Comparison of ENCODE assay signal across 30 cellular contexts in the genomic region with DNA sequence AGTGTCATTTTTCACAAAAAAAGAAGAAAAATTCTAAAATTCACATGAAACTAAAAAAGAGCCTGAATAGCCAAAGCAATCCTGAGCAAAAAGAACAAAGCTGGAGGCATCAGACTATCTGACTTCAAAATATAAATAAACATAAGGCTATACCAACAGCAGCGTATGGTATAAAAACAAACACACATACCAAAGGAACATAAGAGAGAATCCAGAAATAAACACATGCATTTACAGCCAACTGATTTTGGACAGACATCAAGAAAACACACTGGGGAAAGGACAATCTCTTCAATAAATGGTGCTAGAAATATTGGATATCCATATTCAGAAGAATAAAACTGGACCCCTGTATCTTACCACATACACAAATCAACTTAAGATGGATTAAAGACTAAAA.
"Had no signal": no experiment of that assay in that cellular context is flagged by ENCODE, and none has a peak within 500 bp of the region (broad histone marks: within the 10 kb centered on the region; RNA-seq: fewer than 3 reads in every experiment).

No MANE protein-coding gene starts in this region.

- H3K27me3 ChIP-seq: ascending aorta, breast epithelium, cardiac muscle cell, colonic mucosa, esophagus squamous epithelium had no signal

- H3K4me3 ChIP-seq: ascending aorta, breast epithelium, cardiac muscle cell, colonic mucosa, esophagus squamous epithelium had no signal

- H3K9me3 ChIP-seq: colonic mucosa had no signal

- DNase-seq: activated B cell treated with CpG ODN at 0.5 μM for 24 hours; activated CD4-positive, alpha-beta T cell treated with anti-CD3 and anti-CD28 coated beads for 48 hours; activated CD4-positive, alpha-beta T cell treated with anti-CD3 and anti-CD28 coated beads, Interleukin-2, amount 50 U/mL, for 1 hour; activated CD4-positive, alpha-beta T cell treated with anti-CD3 and anti-CD28 coated beads, Interleukin-2, amount 50 U/mL, for 48 hours; activated CD8-positive, alpha-beta memory T cell treated with anti-CD3 and anti-CD28 coated beads for 24 hours; activated CD8-positive, alpha-beta T cell treated with anti-CD3 and anti-CD28 coated beads for 36 hours; activated gamma-delta T cell; activated naive CD4-positive, alpha-beta T cell; activated naive CD4-positive, alpha-beta T cell treated with anti-CD3 and anti-CD28 coated beads, Interleukin-2, amount 10 ng/mL, durations not matched to agents 7 days and 5 days; activated T-cell treated with anti-CD3 and anti-CD28 coated beads, Interleukin-2, amount 50 U/mL, for 4 hours; central memory CD4-positive, alpha-beta T cell; cerebellar nuclear complex; colonic mucosa; effector CD8-positive, alpha-beta T cell; esophagus squamous epithelium; foreskin fibroblast; head of caudate nucleus; hippocampal formation; T-helper 17 cell; T1000; WERI-Rb-1 had no signal

- FAIRE-seq: endometrium, endothelial cell of umbilical vein, frontal cortex had no signal

- H3K27ac ChIP-seq: ascending aorta, breast epithelium, cardiac muscle cell, colonic mucosa, epithelial cell of prostate, esophagus squamous epithelium, WERI-Rb-1 had no signal

- ATAC-seq: activated CD4-positive, CD25-positive, alpha-beta regulatory T cell treated with anti-CD3 and anti-CD28 coated beads, Interleukin-2, amount 50 U/mL, for 24 hours; activated CD8-positive, alpha-beta T cell treated with anti-CD3 and anti-CD28 coated beads for 36 hours; activated naive CD4-positive, alpha-beta T cell treated with anti-CD3 and anti-CD28 coated beads, Interleukin-2, amount 50 U/mL, for 72 hours; activated T-cell treated with anti-CD3 and anti-CD28 coated beads, Interleukin-2, amount 50 U/mL, for 4 hours; T-helper 17 cell had no signal

- H3K36me3 ChIP-seq: ascending aorta, breast epithelium, cardiac muscle cell, colonic mucosa, esophagus squamous epithelium, WERI-Rb-1 had no signal

- H3K4me1 ChIP-seq: colonic mucosa had no signal
